ENCODE assay signal across 17 cellular contexts in the genomic region with DNA sequence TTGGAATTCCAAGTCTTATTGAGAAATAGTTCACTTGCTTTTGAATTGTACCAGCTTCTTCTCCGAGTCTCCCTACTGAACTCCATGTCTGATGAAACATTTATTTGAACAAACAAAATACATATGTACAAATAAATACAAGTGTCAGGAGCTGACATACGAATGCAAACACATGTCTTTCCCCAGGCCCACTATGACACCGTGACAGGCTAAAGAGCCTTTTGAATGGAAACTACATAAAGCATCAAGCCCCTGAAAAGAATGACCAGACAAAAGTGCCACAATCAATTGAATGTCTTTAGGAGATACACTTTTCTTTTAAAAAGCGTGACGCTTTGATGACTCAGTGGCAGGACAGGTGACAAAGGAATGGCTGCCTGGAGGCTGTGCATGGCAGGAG.
DNase-seq lines count a peak whose midpoint lies in the region; ATAC-seq, FAIRE-seq and TF ChIP-seq lines count a peak whose summit lies in the region.
"Had no signal": no experiment of that assay in that cellular context is flagged by ENCODE, and none has a peak within 500 bp of the region (broad histone marks: within the 10 kb centered on the region; RNA-seq: fewer than 3 reads in every experiment).

No MANE protein-coding gene starts in this region.

- H3K4ac ChIP-seq in mesenchymal stem cell (ENCODE audit: low read depth in 1 of 2, low read length in 2 of 2), result no peak overlapping the region

- in situ Hi-C loops in HepG2 (cut with HindIII; ENCODE audit: extremely low pct_ligation_motif_present, low pct_unique_long_range_greater_than_20kb), result no loop called here

- H4K91ac ChIP-seq in mesenchymal stem cell (ENCODE audit: low read length), result no peak overlapping the region

- H3K9me3 ChIP-seq in HepG2 (ENCODE audit: low read length), result no peaks in the 10 kb centered on the region
- no peaks in the 10 kb centered on the region for H3K9me3 ChIP-seq in right lobe of liver
- H3K9me3 ChIP-seq in mesenchymal stem cell (ENCODE audit: control insufficient read depth, low read length), result no peaks in the 10 kb centered on the region

- H2BK5ac ChIP-seq in mesenchymal stem cell (ENCODE audit: low read depth, low read length, poor library complexity, severe bottlenecking), result no peak overlapping the region

- 4% methylated on average over 5 of the region's 5 CpGs for WGBS in HepG2 (ENCODE audit: low lambda C conversion rate)
- 49% methylated on average over 5 of the region's 5 CpGs for WGBS in right lobe of liver (ENCODE audit: insufficient coverage, low coverage, low lambda C conversion rate, missing lambda C conversion rate)
- WGBS in mesenchymal stem cell, result 88% methylated on average over 5 of the region's 5 CpGs

- H2AK5ac ChIP-seq in mesenchymal stem cell (ENCODE audit: low read length, severe bottlenecking), result no peak overlapping the region

- DNase-seq in HepG2 (ENCODE audit: low spot score) (no peak), right lobe of liver (no peak), NCI-H1930 (lab: John Stamatoyannopoulos, UW) (peak; percentile 10 to 39), mesenchymal stem cell (no peak), NCI-H2196 treated with DMSO at 0.1 percent for 48 hours (lab: John Stamatoyannopoulos, UW; ENCODE audit: unreplicated experiment) (no peak)
- DNase-seq: ACHN; CD4-positive, CD25-positive, alpha-beta regulatory T cell; DMS79 treated with DMSO at 0.1 percent for 48 hours; EL; HCEC 1CT; HFFc6; KG1 had no signal

- H3K27ac ChIP-seq in HepG2 (ENCODE audit: extremely low read length, insufficient read depth, low read length), result no peak overlapping the region
- no peak overlapping the region for H3K27ac ChIP-seq in right lobe of liver
- no peak overlapping the region for H3K27ac ChIP-seq in mesenchymal stem cell (ENCODE audit: low read length, poor library complexity, severe bottlenecking)
- H3K27ac ChIP-seq: BLaER1 treated with 17β-estradiol and CSF1 and Interleukin-3, amounts not matched to agents 10 nM and 100 nM had no signal

- no peak overlapping the region for H3K18ac ChIP-seq in mesenchymal stem cell (ENCODE audit: low read depth in 1 of 2, low read length in 2 of 2)

- H3K4me3 ChIP-seq in HepG2 (replicated peaks in 1 of 3; ENCODE audit: insufficient read depth in 1 of 3, low read depth in 2 of 3, low read length in 3 of 3), result no peak overlapping the region
- no peak overlapping the region for H3K4me3 ChIP-seq in right lobe of liver
- no peak overlapping the region for H3K4me3 ChIP-seq in mesenchymal stem cell (ENCODE audit: insufficient read depth in 1 of 2, low read depth in 1 of 2, low read length in 2 of 2)
- H3K4me3 ChIP-seq: BLaER1 treated with 17β-estradiol and CSF1 and Interleukin-3, amounts not matched to agents 10 nM and 100 nM had no signal

- H2BK15ac ChIP-seq in mesenchymal stem cell (ENCODE audit: low read depth, poor library complexity, severe bottlenecking), result peak overlapping the region; percentile 49

- H3K14ac ChIP-seq in mesenchymal stem cell (ENCODE audit: low read length in 2 of 2), result no peak overlapping the region

- TF ChIP-seq CTCF in HepG2 (CRISPR knock-in tag; IDR thresholded peaks at IDR 0.05) (no peak), right lobe of liver (IDR thresholded peaks at IDR 0.05) (no peak)

- BruUV-seq in HepG2 (replicated peaks; lab: Mats Ljungman, UMichigan), result no TSS peak

- ATAC-seq in HepG2 (no peak), right lobe of liver (no peak), HG03571 (IDR thresholded peaks at IDR 0.05; ENCODE audit: unreplicated experiment) (no peak), GM19035 (IDR thresholded peaks at IDR 0.05; ENCODE audit: unreplicated experiment) (no peak)

- H2BK12ac ChIP-seq in mesenchymal stem cell (ENCODE audit: low read length in 2 of 2), result no peak overlapping the region

- POLR2A ChIA-PET in HepG2 (lab: Yijun Ruan, JAX), result no interaction called here

- intact Hi-C loops in HepG2 (cut with micrococcal nuclease; ENCODE audit: unreplicated experiment), result no loop called here
- intact Hi-C loops in right lobe of liver (cut with DNase I), result no loop called here

- H3K4me2 ChIP-seq in HepG2 (ENCODE audit: low read depth, low read length) (no peak overlapping the region), mesenchymal stem cell (ENCODE audit: low read length, poor library complexity, severe bottlenecking) (no peak overlapping the region)
- H3K4me2 ChIP-seq: BLaER1 treated with 17β-estradiol and CSF1 and Interleukin-3, amounts not matched to agents 10 nM and 100 nM had no signal

- H3K9ac ChIP-seq in HepG2 (ENCODE audit: insufficient read depth, low read depth, low read length) (no peak overlapping the region), mesenchymal stem cell (ENCODE audit: low read length) (no peak overlapping the region)
- H3K9ac ChIP-seq: BLaER1 treated with 17β-estradiol and CSF1 and Interleukin-3, amounts not matched to agents 10 nM and 100 nM had no signal

- H3K79me2 ChIP-seq in HepG2 (ENCODE audit: insufficient read depth, low read length), result no peaks in the 10 kb centered on the region

- H2BK120ac ChIP-seq in mesenchymal stem cell (ENCODE audit: low read depth, low read length), result no peak overlapping the region

- no peaks in the 10 kb centered on the region for H3K79me1 ChIP-seq in mesenchymal stem cell (replicated peaks; ENCODE audit: low read length, poor library complexity, severe bottlenecking)

- H3K36me3 ChIP-seq in HepG2 (replicated peaks in 1 of 2; ENCODE audit: control insufficient read depth in 1 of 2, insufficient read depth in 2 of 2, low read length in 2 of 2) (no peaks in the 10 kb centered on the region), right lobe of liver (no peaks in the 10 kb centered on the region), mesenchymal stem cell (ENCODE audit: control insufficient read depth in 1 of 2, insufficient read depth in 2 of 2, low read depth in 1 of 2, low read length in 2 of 2) (no peaks in the 10 kb centered on the region)
- H3K36me3 ChIP-seq: BLaER1 treated with 17β-estradiol and CSF1 and Interleukin-3, amounts not matched to agents 10 nM and 100 nM had no signal

- no peak for TF ChIP-seq RAD21 in HepG2 (CRISPR knock-in tag; IDR thresholded peaks at IDR 0.05)

- H3K4me1 ChIP-seq in HepG2 (ENCODE audit: insufficient read depth, low read length) (no peaks in the 10 kb centered on the region), right lobe of liver (no peaks in the 10 kb centered on the region), mesenchymal stem cell (ENCODE audit: control insufficient read depth, insufficient read depth, low read depth, low read length) (peaks cover 3% of the 10 kb centered on the region)

- no peak for FAIRE-seq in HepG2 (lab: Jason Lieb, UNC)
- FAIRE-seq: GM12891, GM19239 had no signal

- H4K8ac ChIP-seq in mesenchymal stem cell (ENCODE audit: low read length), result no peak overlapping the region

- TF ChIP-seq EP300 in HepG2 (IDR thresholded peaks at IDR 0.05; ENCODE audit: low read depth in 2 of 2, low read length in 2 of 2) (no peak), HepG2 (CRISPR knock-in tag; IDR thresholded peaks at IDR 0.05; ENCODE audit: borderline replicate concordance) (no peak)

- CTCF ChIA-PET in HepG2 (lab: Yijun Ruan, JAX; ENCODE audit: low intra/inter-chr PET ratio, low total read pairs), result no interaction called here

- TF ChIP-seq POLR2A in HepG2 (IDR thresholded peaks at IDR 0.05; ENCODE audit: insufficient read depth in 1 of 2, low read depth in 2 of 2, low read length in 2 of 2), result no peak
- TF ChIP-seq POLR2A in right lobe of liver (IDR thresholded peaks at IDR 0.05), result no peak

- H3K23ac ChIP-seq in mesenchymal stem cell (ENCODE audit: low read length in 2 of 2), result no peak overlapping the region

- no peak overlapping the region for H2AFZ ChIP-seq in HepG2 (ENCODE audit: low read length)
- no peak overlapping the region for H2AFZ ChIP-seq in mesenchymal stem cell (ENCODE audit: low read depth, low read length)

- H4K20me1 ChIP-seq in HepG2 (ENCODE audit: insufficient read depth, low read length), result no peaks in the 10 kb centered on the region
- H4K20me1 ChIP-seq: BLaER1 treated with 17β-estradiol and CSF1 and Interleukin-3, amounts not matched to agents 10 nM and 100 nM had no signal

- H3K27me3 ChIP-seq in HepG2 (ENCODE audit: control insufficient read depth in 1 of 2, insufficient read depth in 2 of 2, low read length in 2 of 2) (no peaks in the 10 kb centered on the region), right lobe of liver (no peaks in the 10 kb centered on the region), mesenchymal stem cell (ENCODE audit: control insufficient read depth in 1 of 2, insufficient read depth in 1 of 2, low read length in 2 of 2) (no peaks in the 10 kb centered on the region)
- H3K27me3 ChIP-seq: BLaER1 treated with 17β-estradiol and CSF1 and Interleukin-3, amounts not matched to agents 10 nM and 100 nM had no signal

TF ChIP-seq in HepG2, 621 proteins besides CTCF, POLR2A, EP300 and RAD21:
- TF ChIP-seq ARNT (IDR thresholded peaks at IDR 0.05), result no peak
- no peak for TF ChIP-seq ZNF558 (CRISPR knock-in tag; IDR thresholded peaks at IDR 0.05; ENCODE audit: borderline replicate concordance)
- peak; percentile 29; the same call in 1 of the 2 replicates for TF ChIP-seq CREB1 (IDR thresholded peaks at IDR 0.05)
- TF ChIP-seq CREB1 (CRISPR knock-in tag; IDR thresholded peaks at IDR 0.05), result no peak
- no peak for TF ChIP-seq RXRA (CRISPR knock-in tag; IDR thresholded peaks at IDR 0.05)

Comparison
In these comparisons a context has a peak if more than half of its experiments do, and no peak if none do; other contexts are left out.
1. DNase-seq: peak in NCI-H1930 (2 of 2); none in HepG2 (single experiment), right lobe of liver (0 of 3), mesenchymal stem cell (single experiment) and NCI-H2196 treated with DMSO at 0.1 percent for 48 hours (single experiment).